Comparison of ENCODE assay signal across 15 cellular contexts in the genomic region with DNA sequence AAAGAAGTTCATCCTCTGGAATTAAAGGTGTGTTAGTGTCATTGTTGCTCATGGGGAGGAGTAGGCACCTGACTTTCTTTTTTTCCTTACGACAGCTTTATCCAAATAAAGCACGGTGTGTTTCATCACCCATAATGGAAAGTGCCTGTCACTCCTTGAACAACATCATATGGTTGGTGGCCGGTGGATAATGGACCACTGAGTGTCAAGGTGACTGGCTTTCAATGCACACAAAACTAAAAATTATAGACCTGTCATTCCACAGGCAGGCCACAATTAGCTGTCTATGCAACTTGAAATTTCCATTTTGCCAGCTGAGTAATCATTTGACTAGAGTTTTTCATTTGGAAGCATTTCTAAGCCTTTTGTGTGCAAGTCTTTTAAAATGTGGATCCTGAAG. TPM values are rescaled to one million over a fixed set of nuclear protein-coding genes. Genes with fewer than 3 reads are reported as not detected.
DNase-seq lines count a peak whose midpoint lies in the region; TF ChIP-seq lines count a peak whose summit lies in the region.
"Had no signal": no experiment of that assay in that cellular context is flagged by ENCODE, and none has a peak within 500 bp of the region (broad histone marks: within the 10 kb centered on the region; RNA-seq: fewer than 3 reads in every experiment).

No MANE protein-coding gene starts in this region.

- peak; percentile 13 for DNase-seq in DMS79 treated with DMSO at 0.1 percent for 48 hours (lab: John Stamatoyannopoulos, UW)
- peak; percentile 93 for DNase-seq in NCI-H187 treated with DMSO at 0.1 percent for 48 hours (lab: John Stamatoyannopoulos, UW)
- DNase-seq in NCI-H69 (lab: John Stamatoyannopoulos, UW) = peak; percentile 99
- no peak for DNase-seq in SIG-M5 (lab: John Stamatoyannopoulos, UW)
- DNase-seq in stimulated activated CD4-positive, alpha-beta T cell treated with anti-CD3 and anti-CD28 coated beads, Interleukin-1b, Interleukin-23, amount 100 ng/mL, for 48 hours = no peak
- no peak for DNase-seq in trophoblast cell
- DNase-seq: 8988T; CD4-positive, alpha-beta memory T cell; DMS153; GM23248; IMR-90 had no signal

- H4K8ac ChIP-seq in trophoblast cell (ENCODE audit: low read depth, low read length) = no peak overlapping the region

- H2AFZ ChIP-seq in neural cell (ENCODE audit: low read depth, low read length) = no peak overlapping the region
- H2AFZ ChIP-seq in trophoblast cell (ENCODE audit: insufficient read depth, low read length, poor library complexity) = no peak overlapping the region
- H2AFZ ChIP-seq: GM23248 had no signal

- no peak for TF ChIP-seq RAD21 in neural cell (conservative IDR thresholded peaks at IDR 0.05)

- H3K4me1 ChIP-seq in trophoblast cell (ENCODE audit: control insufficient read depth in 1 of 2, insufficient read depth in 2 of 2, low read length in 2 of 2) = no peaks in the 10 kb centered on the region
- H3K4me1 ChIP-seq: BLaER1, HAP-1 had no signal

- no peaks in the 10 kb centered on the region for H3K79me1 ChIP-seq in trophoblast cell (ENCODE audit: low read length)

- H3K79me2 ChIP-seq in neural cell (replicated peaks; ENCODE audit: insufficient read depth, low read length) = no peaks in the 10 kb centered on the region
- H3K79me2 ChIP-seq in trophoblast cell (ENCODE audit: control insufficient read depth, insufficient read depth, low read length, poor library complexity) = no peaks in the 10 kb centered on the region

- H2BK5ac ChIP-seq in trophoblast cell (ENCODE audit: low read depth, low read length, poor library complexity) = no peak overlapping the region

- no peak overlapping the region for H2BK12ac ChIP-seq in trophoblast cell (ENCODE audit: low read length)

- no peak for TF ChIP-seq CTCF in neural cell (IDR thresholded peaks at IDR 0.05; ENCODE audit: poor library complexity, severe bottlenecking)

- H3K9me3 ChIP-seq in neural cell (ENCODE audit: low read length) (no peaks in the 10 kb centered on the region), trophoblast cell (ENCODE audit: insufficient read depth, low read depth, low read length) (no peaks in the 10 kb centered on the region)
- H3K9me3 ChIP-seq: HAP-1 had no signal

- H3K4ac ChIP-seq in trophoblast cell (ENCODE audit: low read depth, low read length) = no peak overlapping the region

- H3K27ac ChIP-seq in neural cell (ENCODE audit: low read length) = peak overlapping the region; percentile 32
- H3K27ac ChIP-seq in trophoblast cell (ENCODE audit: low read depth, low read length) = no peak overlapping the region
- H3K27ac ChIP-seq: BLaER1, GM23248 had no signal

- no CpG with 5 or more reads among the region's 3 CpGs for whole genome bisulfite sequencing in trophoblast cell (ENCODE audit: extremely low coverage, insufficient coverage, insufficient read length)

- no peak overlapping the region for H3K18ac ChIP-seq in trophoblast cell (ENCODE audit: low read length)

- H3K9me2 ChIP-seq in neural cell (ENCODE audit: insufficient read depth, low read length) = no peaks in the 10 kb centered on the region

- H3K36me3 ChIP-seq in neural cell (ENCODE audit: insufficient read depth, low read length) (no peaks in the 10 kb centered on the region), trophoblast cell (ENCODE audit: control insufficient read depth in 1 of 2, insufficient read depth in 2 of 2, low read length in 2 of 2) (no peaks in the 10 kb centered on the region)
- H3K36me3 ChIP-seq: BLaER1, HAP-1 had no signal

- no peak overlapping the region for H2BK120ac ChIP-seq in trophoblast cell (ENCODE audit: insufficient read depth, low read length, poor library complexity)

- H3K9ac ChIP-seq in neural cell (ENCODE audit: low read length) (no peak overlapping the region), trophoblast cell (ENCODE audit: low read length) (no peak overlapping the region)
- H3K9ac ChIP-seq: BLaER1, GM23248 had no signal

- H4K91ac ChIP-seq in trophoblast cell (ENCODE audit: low read depth, low read length) = no peak overlapping the region

- H4K20me1 ChIP-seq in neural cell (ENCODE audit: insufficient read depth) = no peaks in the 10 kb centered on the region
- H4K20me1 ChIP-seq: BLaER1 had no signal

- H4K12ac ChIP-seq in trophoblast cell (ENCODE audit: low read depth, low read length) = no peak overlapping the region

- peak; percentile 90 for TF ChIP-seq EP300 in neural cell (conservative IDR thresholded peaks at IDR 0.05; ENCODE audit: poor library complexity, severe bottlenecking)

- no peak overlapping the region for H3K23ac ChIP-seq in trophoblast cell (ENCODE audit: low read length)

- H2AK5ac ChIP-seq in trophoblast cell (ENCODE audit: low read length) = no peak overlapping the region

- H3K27me3 ChIP-seq in neural cell (ENCODE audit: insufficient read depth, low read depth, low read length) = no peaks in the 10 kb centered on the region
- H3K27me3 ChIP-seq in trophoblast cell (ENCODE audit: insufficient read depth, low read length) = no peaks in the 10 kb centered on the region
- H3K27me3 ChIP-seq: BLaER1 had no signal

- H3K4me3 ChIP-seq in neural cell (ENCODE audit: low read length) (no peak overlapping the region), trophoblast cell (ENCODE audit: low read depth, low read length) (no peak overlapping the region)
- H3K4me3 ChIP-seq: BLaER1, GM23248, HAP-1 had no signal

- no peak overlapping the region for H3K4me2 ChIP-seq in neural cell (ENCODE audit: low read length)
- no peak overlapping the region for H3K4me2 ChIP-seq in trophoblast cell (ENCODE audit: low read length)
- H3K4me2 ChIP-seq: BLaER1 had no signal

- peaks cover 5% of the 10 kb centered on the region for H3F3A ChIP-seq in neural cell (ENCODE audit: insufficient read depth, low read length, poor library complexity, severe bottlenecking)

- no peak overlapping the region for H3K14ac ChIP-seq in trophoblast cell (ENCODE audit: low read length)

TF ChIP-seq in neural cell, 6 proteins besides CTCF, POLR2A, EP300 and RAD21:
- TF ChIP-seq POLR2AphosphoS5 (IDR thresholded peaks at IDR 0.05) = peak; percentile 86
- no peak for TF ChIP-seq EZH2 (IDR thresholded peaks at IDR 0.05; ENCODE audit: borderline replicate concordance, insufficient read depth, low read length, poor library complexity, severe bottlenecking)

RNA-seq across cellular contexts. Expression of gene MPPED2, which starts 45.0 kb away (rescaled TPM):
- polyA plus RNA-seq in neural cell = 81.4 and 99.7 TPM in 2 replicates
- polyA minus RNA-seq in neural cell = 165 and 187 TPM in 2 replicates
- polyA plus RNA-seq in trophoblast cell (2013) = 0.47 and 0.66 TPM in 2 replicates
- polyA plus RNA-seq: AG04450; CD4-positive, alpha-beta memory T cell; GM23248 had no signal

Comparison
In these comparisons a context has a peak if more than half of its experiments do, and no peak if none do; other contexts are left out.
1. DNase-seq: peak in DMS79 treated with DMSO at 0.1 percent for 48 hours (single experiment), NCI-H187 treated with DMSO at 0.1 percent for 48 hours (single experiment) and NCI-H69 (single experiment); none in SIG-M5 (single experiment), stimulated activated CD4-positive, alpha-beta T cell treated with anti-CD3 and anti-CD28 coated beads, Interleukin-1b, Interleukin-23, amount 100 ng/mL, for 48 hours (single experiment) and trophoblast cell (0 of 2).